In genomic region chr4:6658635-6659075, GRCh38 we compare ENCODE assay signal across 8 cellular contexts. TPM values are rescaled to one million over a fixed set of nuclear protein-coding genes. Genes with fewer than 3 reads are reported as not detected.
DNase-seq lines count a peak whose midpoint lies in the region; ATAC-seq and TF ChIP-seq lines count a peak whose summit lies in the region.

No MANE protein-coding gene starts in this region.

- TF ChIP-seq EP300 in upper lobe of left lung (IDR thresholded peaks at IDR 0.05): no peak
- TF ChIP-seq EP300 in SK-N-SH (IDR thresholded peaks at IDR 0.05; ENCODE audit: borderline replicate concordance in 1 of 2, low read depth in 1 of 2, low read length in 1 of 2): no peak

- WGBS in esophagus, 2 donors: 4 to 6% methylated on average over 46 to 52 of the region's 52 CpGs
- whole genome bisulfite sequencing in upper lobe of left lung, 2 donors: 2 to 12% methylated on average over 27 to 52 of the region's 52 CpGs
- WGBS in SK-N-SH (ENCODE audit: low lambda C conversion rate): 89% methylated on average over 32 of the region's 52 CpGs

- peaks cover 34% of the 10 kb centered on the region for H3K27me3 Mint-ChIP-seq in nephron progenitor cell (ENCODE audit: low read depth, poor library complexity)

- H3K4me2 ChIP-seq in SK-N-SH: no peak overlapping the region

- H3K9me3 ChIP-seq in esophagus (ENCODE audit: control insufficient read depth in 2 of 2, insufficient read depth in 1 of 2, low read depth in 1 of 2, low read length in 1 of 2): no peaks in the 10 kb centered on the region
- H3K9me3 ChIP-seq in upper lobe of left lung: no peaks in the 10 kb centered on the region
- H3K9me3 ChIP-seq in SK-N-SH: no peaks in the 10 kb centered on the region

- H3K27ac Mint-ChIP-seq in nephron progenitor cell: no peak overlapping the region

- TF ChIP-seq CTCF in nephron progenitor cell (IDR thresholded peaks at IDR 0.05): no peak
- TF ChIP-seq CTCF in upper lobe of left lung (IDR thresholded peaks at IDR 0.05): no peak
- TF ChIP-seq CTCF in SK-N-SH (IDR thresholded peaks at IDR 0.05): no peak

- POLR2A ChIA-PET in SK-N-SH (lab: Yijun Ruan, JAX): interaction anchor here (1.1 kb wide), 1 partner anchor 14 kb away, joined by 3 read pairs; no protein-coding TSS in a partner anchor

- peaks cover 6% of the 10 kb centered on the region for H3K36me3 Mint-ChIP-seq in nephron progenitor cell (ENCODE audit: low read depth)

- H3F3A ChIP-seq in SK-N-SH (replicated peaks; ENCODE audit: insufficient read depth): no peaks in the 10 kb centered on the region

- no peaks in the 10 kb centered on the region for H4K20me1 ChIP-seq in SK-N-SH (ENCODE audit: insufficient read depth)

- H2AFZ ChIP-seq in SK-N-SH (ENCODE audit: low read depth): no peak overlapping the region

- no peaks in the 10 kb centered on the region for H3K9me2 ChIP-seq in SK-N-SH

- H3K9ac ChIP-seq in SK-N-SH: no peak overlapping the region

- DNase-seq in EL (peak; percentile 50), nephron progenitor cell (peak; percentile 70), upper lobe of left lung (peak in 1 of 2 donors; percentile 92), HuH-7.5 (ENCODE audit: low spot score) (no peak), SK-N-SH (no peak), dedifferentiated amniotic fluid mesenchymal stem cell (ENCODE audit: extremely low spot score) (no peak)
- peak; percentile 59 for DNase-seq in activated CD8-positive, alpha-beta memory T cell treated with anti-CD3 and anti-CD28 coated beads, Interleukin-2, amount 50 U/mL, for 4 hours

- H3K27ac ChIP-seq in esophagus (ENCODE audit: low read depth in 2 of 2, low read length in 1 of 2) (peak overlapping the region; percentile 42 to 55), upper lobe of left lung (no peak overlapping the region), SK-N-SH (ENCODE audit: low read depth in 2 of 2, low read length in 1 of 2) (no peak overlapping the region)

- H3K79me2 ChIP-seq in SK-N-SH (ENCODE audit: insufficient read depth): no peaks in the 10 kb centered on the region

- ATAC-seq in upper lobe of left lung (ENCODE audit: low FRiP score in 2 of 2): peak; percentile 34 to 90

- H3K4me3 ChIP-seq in esophagus (ENCODE audit: low read depth in 1 of 2, low read length in 2 of 2) (peak overlapping the region in 1 of 2 donors; percentile 32), upper lobe of left lung (peak overlapping the region in 3 of 4 donors; percentile 27 to 47 (median 45)), SK-N-SH (ENCODE audit: low read depth in 2 of 2, low read length in 1 of 2) (no peak overlapping the region)

- TF ChIP-seq RAD21 in SK-N-SH (IDR thresholded peaks at IDR 0.05; ENCODE audit: low read length): no peak

- CTCF ChIA-PET in SK-N-SH (lab: Yijun Ruan, JAX): no interaction called here

- H3K4me1 Mint-ChIP-seq in nephron progenitor cell: peaks cover 7% of the 10 kb centered on the region

- no peaks in the 10 kb centered on the region for H3K36me3 ChIP-seq in esophagus (ENCODE audit: control insufficient read depth in 2 of 2, insufficient read depth in 2 of 2, low read length in 1 of 2)
- H3K36me3 ChIP-seq in upper lobe of left lung: no peaks in the 10 kb centered on the region
- H3K36me3 ChIP-seq in SK-N-SH (replicated peaks in 1 of 2; ENCODE audit: control insufficient read depth in 1 of 2, insufficient read depth in 2 of 2, low read length in 1 of 2): no peaks in the 10 kb centered on the region

- no peak overlapping the region for H3K4me3 Mint-ChIP-seq in nephron progenitor cell

- TF ChIP-seq POLR2A in upper lobe of left lung (IDR thresholded peaks at IDR 0.05): no peak

- H3K27me3 ChIP-seq in esophagus (ENCODE audit: control insufficient read depth in 1 of 2, insufficient read depth in 2 of 2, low read length in 2 of 2) (no peaks in the 10 kb centered on the region), upper lobe of left lung (peaks cover 0 to 2% (median under 1%) of the 10 kb centered on the region in 4 donors), SK-N-SH (ENCODE audit: insufficient read depth) (no peaks in the 10 kb centered on the region)

- H3K4me1 ChIP-seq in esophagus (ENCODE audit: control insufficient read depth in 2 of 2, insufficient read depth in 2 of 2, low read length in 1 of 2) (no peaks in the 10 kb centered on the region), upper lobe of left lung (peaks cover 7 to 15% (median 11%) of the 10 kb centered on the region in 4 donors), SK-N-SH (ENCODE audit: control insufficient read depth in 1 of 2, insufficient read depth in 2 of 2, low read depth in 1 of 2, low read length in 1 of 2) (no peaks in the 10 kb centered on the region)

- H3K9me3 Mint-ChIP-seq in nephron progenitor cell: peaks cover 19% of the 10 kb centered on the region

TF ChIP-seq in SK-N-SH, 30 proteins besides CTCF, POLR2A, EP300 and RAD21 (continues in another document):
- TF ChIP-seq REST (IDR thresholded peaks at IDR 0.05; ENCODE audit: low read depth, low read length) (no peak), MXI1 (IDR thresholded peaks at IDR 0.05; ENCODE audit: low read depth, low read length) (no peak), ELF1 (IDR thresholded peaks at IDR 0.05) (no peak), POLR2AphosphoS5 (IDR thresholded peaks at IDR 0.05; ENCODE audit: low read depth, low read length) (no peak), ZBTB33 (IDR thresholded peaks at IDR 0.05; ENCODE audit: borderline replicate concordance, low read depth) (no peak), CHD2 (IDR thresholded peaks at IDR 0.05; ENCODE audit: low read length, partially characterized antibody) (no peak)

RNA-seq across cellular contexts. Expression of gene MRFAP1, which starts 18.2 kb away (rescaled TPM):
- polyA plus RNA-seq in esophagus: 100 to 1,000 TPM; 138 to 236 TPM
- 100 to 1,000 TPM; 129 to 256 (median 220) TPM for total RNA-seq in upper lobe of left lung
- polyA plus RNA-seq in SK-N-SH (2012; rRNA removed): 247 and 416 TPM in 2 replicates
- 294 and 306 TPM in 2 replicates for polyA plus RNA-seq in SK-N-SH (2012; cell fraction: cytosol; rRNA removed)
- 166 and 232 TPM in 2 replicates for polyA plus RNA-seq in SK-N-SH (2012; cell fraction: nucleus; rRNA removed)

RNA-seq across cellular contexts. Expression of gene S100P, which starts 35.0 kb away (rescaled TPM):
- 100 to 1,000 TPM in 1 of 2 donors, 10 to 100 TPM in 1; 60.0 to 290 TPM for polyA plus RNA-seq in esophagus
- 10 to 100 TPM in 2 of 6 donors, 1 to 10 TPM in 2, not detected in 2; 4.1 to 22.4 (median 13.3) TPM for total RNA-seq in upper lobe of left lung
- not detected in 2 replicates for polyA plus RNA-seq in SK-N-SH (2012; rRNA removed)
- polyA plus RNA-seq in SK-N-SH (2012; cell fraction: cytosol; rRNA removed): not detected in 2 replicates
- 0.25 TPM in 1 of 2 replicates, not detected in the other for polyA plus RNA-seq in SK-N-SH (2012; cell fraction: nucleus; rRNA removed)

RNA-seq across cellular contexts. Expression of gene MRFAP1L1, which starts 51.0 kb away (rescaled TPM):
- polyA plus RNA-seq in esophagus: 10 to 100 TPM; 47.1 to 54.9 TPM
- 10 to 100 TPM; 24.6 to 71.3 (median 50.8) TPM for total RNA-seq in upper lobe of left lung
- 60.3 and 64.1 TPM in 2 replicates for polyA plus RNA-seq in SK-N-SH (2012; rRNA removed)
- 76.3 and 97.1 TPM in 2 replicates for polyA plus RNA-seq in SK-N-SH (2012; cell fraction: cytosol; rRNA removed)
- polyA plus RNA-seq in SK-N-SH (2012; cell fraction: nucleus; rRNA removed): 29.8 and 34.5 TPM in 2 replicates

RNA-seq across cellular contexts. Expression of gene BLOC1S4, which starts 57.3 kb away (rescaled TPM):
- polyA plus RNA-seq in esophagus (1 to 10 TPM; 5.4 to 9.9 TPM), SK-N-SH (2012; rRNA removed) (21.9 and 22.1 TPM in 2 replicates)
- 10 to 100 TPM; 11.5 to 26.8 (median 15.3) TPM for total RNA-seq in upper lobe of left lung
- 19.1 and 23.7 TPM in 2 replicates for polyA plus RNA-seq in SK-N-SH (2012; cell fraction: cytosol; rRNA removed)
- polyA plus RNA-seq in SK-N-SH (2012; cell fraction: nucleus; rRNA removed): 11.5 and 13.3 TPM in 2 replicates

Comparison
In these comparisons a context has a peak if more than half of its experiments do, and no peak if none do; other contexts are left out.
1. DNase-seq: peak in EL (single experiment), activated CD8-positive, alpha-beta memory T cell treated with anti-CD3 and anti-CD28 coated beads, Interleukin-2, amount 50 U/mL, for 4 hours (single experiment) and nephron progenitor cell (single experiment); none in HuH-7.5 (single experiment), SK-N-SH (single experiment) and dedifferentiated amniotic fluid mesenchymal stem cell (single experiment).
2. H3K27ac ChIP-seq: peak in esophagus (2 of 2); none in upper lobe of left lung (0 of 4) and SK-N-SH (0 of 2).
3. H3K4me3 ChIP-seq: peak in upper lobe of left lung (3 of 4); none in SK-N-SH (0 of 2).
4. RNA of gene S100P, which starts 35.0 kb away (polyA plus RNA-seq): 60.0 to 290 TPM in esophagus; 0.25 TPM in SK-N-SH; every median in the first group is over 10 times any median in the second.